9 cellular contexts compared by ENCODE assay signal in the genomic region with DNA sequence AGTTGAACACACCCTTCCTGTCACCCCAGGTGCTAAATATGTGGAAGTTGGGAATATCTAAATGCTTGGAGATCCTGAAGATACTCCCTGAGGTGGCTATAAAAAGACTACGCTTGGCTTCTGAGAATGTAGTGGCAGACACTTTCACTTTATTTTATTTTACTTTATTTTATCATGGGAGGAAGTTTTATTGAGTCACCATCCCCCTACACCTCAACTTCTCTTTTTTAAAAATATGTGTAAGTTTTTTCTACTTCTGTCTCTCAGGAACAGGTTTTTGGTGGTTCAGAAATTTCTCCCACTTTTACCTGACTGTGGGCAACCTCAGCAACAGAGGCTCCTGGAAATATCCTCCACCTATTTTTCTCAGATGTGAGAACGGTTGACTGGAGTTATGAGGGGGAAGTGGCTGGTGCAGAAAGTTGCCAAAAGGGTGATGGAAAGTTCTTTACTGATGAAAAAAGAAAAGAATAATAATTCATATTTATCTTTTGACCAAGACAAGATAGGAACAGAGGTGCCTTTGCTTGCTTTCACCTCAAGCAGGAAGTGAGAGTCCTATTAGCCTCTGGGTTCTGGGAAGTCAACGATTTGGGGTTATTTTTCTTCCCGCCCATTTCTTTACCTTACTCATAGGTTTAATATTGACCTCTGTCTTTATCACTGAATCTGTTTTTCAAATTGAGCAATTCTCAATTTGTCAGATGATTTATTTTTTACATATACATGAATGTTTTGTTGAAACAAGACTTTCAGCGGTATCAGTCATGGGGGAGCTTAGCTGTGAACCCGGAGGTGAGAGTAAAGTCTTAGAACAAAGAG.
DNase-seq lines count a peak whose midpoint lies in the region; ATAC-seq lines count a peak whose summit lies in the region.
"Had no signal": no experiment of that assay in that cellular context is flagged by ENCODE, and none has a peak within 500 bp of the region (broad histone marks: within the 10 kb centered on the region; RNA-seq: fewer than 3 reads in every experiment).

No MANE protein-coding gene starts in this region.

- H3K36me3 Mint-ChIP-seq in activated naive CD4-positive, alpha-beta T cell treated with anti-CD3 and anti-CD28 coated beads, Interleukin-2, amount 50 U/mL, for 72 hours: no peaks in the 10 kb centered on the region

- no peaks in the 10 kb centered on the region for H3K9me3 Mint-ChIP-seq in activated naive CD4-positive, alpha-beta T cell treated with anti-CD3 and anti-CD28 coated beads, Interleukin-2, amount 50 U/mL, for 72 hours

- no peak for DNase-seq in activated naive CD4-positive, alpha-beta T cell treated with anti-CD3 and anti-CD28 coated beads, Interleukin-2, amount 50 U/mL, for 72 hours (ENCODE audit: low spot score in 2 of 2)
- DNase-seq in DMS79 treated with DMSO at 0.1 percent for 48 hours (lab: John Stamatoyannopoulos, UW) (no peak), NCI-H2196 treated with DMSO at 0.1 percent for 48 hours (lab: John Stamatoyannopoulos, UW; ENCODE audit: unreplicated experiment) (no peak)
- DNase-seq in central memory CD4-positive, alpha-beta T cell: no peak
- no peak for DNase-seq in activated effector memory CD4-positive, alpha-beta T cell treated with anti-CD3 and anti-CD28 coated beads, Interleukin-2, amount 50 U/mL, for 16 hours
- DNase-seq: aorta had no signal

- H3K27ac Mint-ChIP-seq in activated naive CD4-positive, alpha-beta T cell treated with anti-CD3 and anti-CD28 coated beads, Interleukin-2, amount 50 U/mL, for 72 hours: peak overlapping the region; percentile 22 to 85

- peak; percentile 71 for ATAC-seq in GM18508 (IDR thresholded peaks at IDR 0.05; ENCODE audit: insufficient read depth, unreplicated experiment)
- ATAC-seq in GM21423 (IDR thresholded peaks at IDR 0.05; ENCODE audit: unreplicated experiment): peak; percentile 71
- peak; percentile 72 for ATAC-seq in HG03439 (IDR thresholded peaks at IDR 0.05; ENCODE audit: unreplicated experiment)
- peak; percentile 62 to 80 for ATAC-seq in activated naive CD4-positive, alpha-beta T cell treated with anti-CD3 and anti-CD28 coated beads, Interleukin-2, amount 50 U/mL, for 72 hours
